Comparison of ENCODE assay signal across 1 cellular context in genomic region chr2:137942037-137942784, GRCh38.
TF ChIP-seq lines count a peak whose summit lies in the region.

No MANE protein-coding gene starts in this region.

TF ChIP-seq in HepG2, 621 proteins besides CTCF, POLR2A, EP300 and RAD21 (continued from another document and continues in another):
- TF ChIP-seq POGK (CRISPR knock-in tag; conservative IDR thresholded peaks at IDR 0.05) (no peak), ZNF883 (CRISPR knock-in tag; IDR thresholded peaks at IDR 0.05; ENCODE audit: not compliant biosample characterization) (no peak), MEF2D (CRISPR knock-in tag; IDR thresholded peaks at IDR 0.05) (0 out of 2 replicates have a peak, but pooled peaks have one; percentile 12), PRDM15 (CRISPR knock-in tag; IDR thresholded peaks at IDR 0.05) (no peak), SIX1 (CRISPR knock-in tag; IDR thresholded peaks at IDR 0.05; ENCODE audit: borderline replicate concordance) (no peak), ZNF746 (CRISPR knock-in tag; IDR thresholded peaks at IDR 0.05) (no peak; the same call in 1 of the 2 replicates), SRY (CRISPR knock-in tag; IDR thresholded peaks at IDR 0.05) (no peak), ZNF431 (CRISPR knock-in tag; IDR thresholded peaks at IDR 0.05; ENCODE audit: borderline replicate concordance, low read depth) (no peak), ZSCAN25 (CRISPR knock-in tag; IDR thresholded peaks at IDR 0.05) (no peak), ZNF275 (CRISPR knock-in tag; IDR thresholded peaks at IDR 0.05; ENCODE audit: borderline replicate concordance) (no peak), RFX1 (IDR thresholded peaks at IDR 0.05) (no peak), CHCHD3 (CRISPR knock-in tag; IDR thresholded peaks at IDR 0.05) (no peak), ZNF121 (CRISPR knock-in tag; IDR thresholded peaks at IDR 0.05) (no peak), ZFP36L1 (CRISPR knock-in tag; IDR thresholded peaks at IDR 0.05) (no peak), IRF9 (CRISPR knock-in tag; IDR thresholded peaks at IDR 0.05; ENCODE audit: borderline replicate concordance) (no peak), FOXO1 (CRISPR knock-in tag; IDR thresholded peaks at IDR 0.05) (peak; percentile 55; the same call in 1 of the 2 replicates), MTF2 (CRISPR knock-in tag; IDR thresholded peaks at IDR 0.05; ENCODE audit: borderline replicate concordance) (no peak), PBX2 (CRISPR knock-in tag; IDR thresholded peaks at IDR 0.05) (no peak), FOXK2 (IDR thresholded peaks at IDR 0.05) (peak; percentile 62), CENPT (CRISPR knock-in tag; IDR thresholded peaks at IDR 0.05; ENCODE audit: low read depth) (no peak), NPAS2 (CRISPR knock-in tag; IDR thresholded peaks at IDR 0.05; ENCODE audit: borderline replicate concordance) (no peak), ZBTB42 (CRISPR knock-in tag; IDR thresholded peaks at IDR 0.05) (no peak), MLLT10 (CRISPR knock-in tag; IDR thresholded peaks at IDR 0.05) (no peak), EED (CRISPR knock-in tag; IDR thresholded peaks at IDR 0.05) (no peak), ARNT (IDR thresholded peaks at IDR 0.05) (no peak), DMTF1 (CRISPR knock-in tag; IDR thresholded peaks at IDR 0.05) (no peak), ZBED4 (CRISPR knock-in tag; IDR thresholded peaks at IDR 0.05; ENCODE audit: borderline replicate concordance) (no peak), ZSCAN21 (CRISPR knock-in tag; IDR thresholded peaks at IDR 0.05; ENCODE audit: borderline replicate concordance) (no peak), SNRNP70 (IDR thresholded peaks at IDR 0.05; ENCODE audit: low read depth, low read length) (no peak), CREB1 (IDR thresholded peaks at IDR 0.05) (no peak), CREB1 (CRISPR knock-in tag; IDR thresholded peaks at IDR 0.05) (no peak; the same call in none of the 2 replicates), ZNF224 (CRISPR knock-in tag; IDR thresholded peaks at IDR 0.05) (no peak), FOXA1 (IDR thresholded peaks at IDR 0.05) (peak; percentile 78), FOXA1 (CRISPR knock-in tag; IDR thresholded peaks at IDR 0.05) (peak; percentile 82), CC2D1A (CRISPR knock-in tag; IDR thresholded peaks at IDR 0.05) (0 out of 2 replicates have a peak, but pooled peaks have one; percentile 24), NR2F2 (IDR thresholded peaks at IDR 0.05; ENCODE audit: borderline replicate concordance, low read depth) (peak; percentile 48; the same call in 1 of the 2 replicates), ZNF775 (CRISPR knock-in tag; IDR thresholded peaks at IDR 0.05; ENCODE audit: borderline replicate concordance) (peak; percentile 44; the same call in 1 of the 2 replicates), POLR2AphosphoS5 (IDR thresholded peaks at IDR 0.05; ENCODE audit: low read depth, low read length) (peak; percentile 10), RFXANK (CRISPR knock-in tag; IDR thresholded peaks at IDR 0.05) (no peak), ZSCAN5A (CRISPR knock-in tag; IDR thresholded peaks at IDR 0.05; ENCODE audit: borderline replicate concordance) (no peak), ZNF75D (CRISPR knock-in tag; IDR thresholded peaks at IDR 0.05; ENCODE audit: borderline replicate concordance) (no peak), NCOR1 (IDR thresholded peaks at IDR 0.05; ENCODE audit: borderline replicate concordance, low read length) (peak; percentile 7; the same call in 1 of the 2 replicates), KDM3A (CRISPR knock-in tag; IDR thresholded peaks at IDR 0.05; ENCODE audit: low read depth) (no peak), NFIB (CRISPR knock-in tag; IDR thresholded peaks at IDR 0.05; ENCODE audit: borderline replicate concordance) (no peak), ZMYM4 (CRISPR knock-in tag; IDR thresholded peaks at IDR 0.05) (0 out of 2 replicates have a peak, but pooled peaks have one; percentile 13), RARA (CRISPR knock-in tag; IDR thresholded peaks at IDR 0.05) (peak; percentile 38; the same call in 1 of the 2 replicates), CEBPB (IDR thresholded peaks at IDR 0.05; ENCODE audit: borderline replicate concordance, low read depth, low read length) (no peak), BRCA1 (CRISPR knock-in tag; IDR thresholded peaks at IDR 0.05) (no peak), ZNF878 (CRISPR knock-in tag; IDR thresholded peaks at IDR 0.05) (no peak; the same call in 1 of the 2 replicates), ZNF616 (CRISPR knock-in tag; IDR thresholded peaks at IDR 0.05; ENCODE audit: low read depth) (no peak), ZFP36 (IDR thresholded peaks at IDR 0.05; ENCODE audit: borderline replicate concordance, low read depth, low read length, partially characterized antibody) (no peak), ZNF468 (CRISPR knock-in tag; IDR thresholded peaks at IDR 0.05) (no peak), SRSF9 (IDR thresholded peaks at IDR 0.05; ENCODE audit: borderline replicate concordance, insufficient read depth, low read depth, low read length, poor library complexity, severe bottlenecking) (no peak), TMF1 (CRISPR knock-in tag; IDR thresholded peaks at IDR 0.05; ENCODE audit: low read depth) (no peak), ZNF562 (CRISPR knock-in tag; IDR thresholded peaks at IDR 0.05; ENCODE audit: borderline replicate concordance) (no peak)
